ENCODE assay signal across 17 cellular contexts in the genomic region with DNA sequence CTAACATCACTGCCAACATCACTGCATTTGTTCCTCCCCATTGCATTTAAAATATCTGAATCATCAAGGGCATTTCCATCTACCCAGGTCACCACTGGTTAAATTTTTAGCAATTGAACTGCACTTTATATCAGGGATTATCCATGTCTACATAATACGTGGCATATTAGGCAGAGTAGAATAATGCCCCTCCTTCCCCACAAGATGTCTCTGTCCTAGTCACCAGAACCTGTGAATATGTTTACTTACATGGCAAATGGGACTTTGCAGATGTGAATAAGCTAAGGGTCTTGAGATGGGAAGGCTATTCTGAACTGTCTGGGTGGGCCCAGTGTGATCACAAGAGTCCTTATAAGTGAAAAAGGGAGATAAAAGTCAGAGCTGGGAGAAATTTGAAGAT.
A peak's percentile ranks its signal among the peaks of the same experiment; 100 is the strongest.
DNase-seq lines count a peak whose midpoint lies in the region; ATAC-seq and TF ChIP-seq lines count a peak whose summit lies in the region.
"Had no signal": no experiment of that assay in that cellular context is flagged by ENCODE, and none has a peak within 500 bp of the region (broad histone marks: within the 10 kb centered on the region; RNA-seq: fewer than 3 reads in every experiment).

No MANE protein-coding gene starts in this region.

- H3K27ac ChIP-seq in cardiac muscle cell (no peak overlapping the region), right atrium auricular region (no peak overlapping the region)
- H3K27ac ChIP-seq: breast epithelium, left ventricle myocardium inferior, transverse colon had no signal

- DNase-seq in cardiac muscle cell (ENCODE audit: low read depth in 1 of 2, low spot score in 1 of 2) (peak in 1 of 2 donors; percentile 43), right atrium auricular region (ENCODE audit: low spot score) (no peak), M059J (ENCODE audit: low read depth) (peak; percentile 6), astrocyte of the spinal cord (ENCODE audit: low read depth, low spot score) (peak; percentile 9)
- DNase-seq in activated T-cell treated with anti-CD3 and anti-CD28 coated beads, Interleukin-2, amount 50 U/mL, for 1 hour: no peak
- DNase-seq in activated CD4-positive, CD25-positive, alpha-beta regulatory T cell (lab: John Stamatoyannopoulos, UW): no peak
- no peak for DNase-seq in activated CD4-positive, CD25-positive, alpha-beta regulatory T cell treated with anti-CD3 and anti-CD28 coated beads, Interleukin-2, amount 50 U/mL, for 72 hours
- DNase-seq: activated CD8-positive, alpha-beta memory T cell treated with anti-CD3 and anti-CD28 coated beads for 24 hours; DMS153; left ventricle myocardium inferior; naive thymus-derived CD4-positive, alpha-beta T cell; NCI-H1417 treated with DMSO at 0.1 percent for 48 hours; NCI-H446 treated with DMSO at 0.1 percent for 48 hours; stimulated activated CD4-positive, alpha-beta T cell treated with anti-CD3 and anti-CD28 coated beads, Interleukin-1b, Interleukin-23, amount 100 ng/mL, for 48 hours; transverse colon had no signal

- TF ChIP-seq CTCF in cardiac muscle cell (IDR thresholded peaks at IDR 0.05; ENCODE audit: low read depth, low read length) (peak; percentile 32), right atrium auricular region (IDR thresholded peaks at IDR 0.05) (no peak), astrocyte of the spinal cord (IDR thresholded peaks at IDR 0.05; ENCODE audit: low read depth, low read length) (peak; percentile 8)

- in situ Hi-C loops in astrocyte of the spinal cord (cut with HindIII; ENCODE audit: low sequenced_read_pairs): no loop called here

- H3K4me1 ChIP-seq in cardiac muscle cell (ENCODE audit: low read depth) (peaks cover 3% of the 10 kb centered on the region), right atrium auricular region (no peaks in the 10 kb centered on the region)
- H3K4me1 ChIP-seq: breast epithelium, left ventricle myocardium inferior, transverse colon had no signal

- H3K9me3 ChIP-seq in cardiac muscle cell (ENCODE audit: low read depth): no peaks in the 10 kb centered on the region
- H3K9me3 ChIP-seq in right atrium auricular region: no peaks in the 10 kb centered on the region
- H3K9me3 ChIP-seq: breast epithelium, left ventricle myocardium inferior, transverse colon had no signal

- H3K4me3 ChIP-seq in cardiac muscle cell (no peak overlapping the region), right atrium auricular region (no peak overlapping the region), astrocyte of the spinal cord (ENCODE audit: low read depth, low read length) (no peak overlapping the region)
- H3K4me3 ChIP-seq: breast epithelium, left ventricle myocardium inferior, transverse colon had no signal

- H3K36me3 ChIP-seq in cardiac muscle cell (no peaks in the 10 kb centered on the region), right atrium auricular region (no peaks in the 10 kb centered on the region)
- H3K36me3 ChIP-seq: breast epithelium, left ventricle myocardium inferior, transverse colon had no signal

- ATAC-seq in GM21825 (IDR thresholded peaks at IDR 0.05; ENCODE audit: unreplicated experiment): no peak
- ATAC-seq: naive thymus-derived CD4-positive, alpha-beta T cell had no signal

- H3K27me3 ChIP-seq in cardiac muscle cell (no peaks in the 10 kb centered on the region), right atrium auricular region (no peaks in the 10 kb centered on the region)
- H3K27me3 ChIP-seq: breast epithelium, transverse colon had no signal

Comparison
In these comparisons a context has a peak if more than half of its experiments do, and no peak if none do; other contexts are left out.
1. CTCF ChIP-seq: peak in cardiac muscle cell (single experiment) and astrocyte of the spinal cord (single experiment); none in right atrium auricular region (0 of 2).
2. DNase-seq: peak in M059J (single experiment) and astrocyte of the spinal cord (single experiment); none in right atrium auricular region (single experiment), activated T-cell treated with anti-CD3 and anti-CD28 coated beads, Interleukin-2, amount 50 U/mL, for 1 hour (single experiment), activated CD4-positive, CD25-positive, alpha-beta regulatory T cell (0 of 4) and activated CD4-positive, CD25-positive, alpha-beta regulatory T cell treated with anti-CD3 and anti-CD28 coated beads, Interleukin-2, amount 50 U/mL, for 72 hours (single experiment).